1 cellular context compared by ENCODE assay signal in genomic region chr9:123406691-123407536, GRCh38.
TF ChIP-seq lines count a peak whose summit lies in the region.

No MANE protein-coding gene starts in this region.

TF ChIP-seq in K562, 482 proteins besides CTCF, POLR2A, EP300 and RAD21 (continued from another document):
- no peak for TF ChIP-seq E4F1 (CRISPR knock-in tag; IDR thresholded peaks at IDR 0.05; ENCODE audit: borderline replicate concordance)
- TF ChIP-seq CREBBP (IDR thresholded peaks at IDR 0.05; ENCODE audit: low read depth, low read length) = no peak
- no peak for TF ChIP-seq RREB1 (CRISPR knock-in tag; IDR thresholded peaks at IDR 0.05)
- TF ChIP-seq ZNF445 (CRISPR knock-in tag; IDR thresholded peaks at IDR 0.05; ENCODE audit: low read depth) = no peak
- TF ChIP-seq CHD7 (IDR thresholded peaks at IDR 0.05; ENCODE audit: low read depth, low read length) = no peak
- peak; percentile 61; the same call in 1 of the 2 replicates for TF ChIP-seq CEBPG (CRISPR knock-in tag; IDR thresholded peaks at IDR 0.05)
- TF ChIP-seq CEBPG (tag; conservative IDR thresholded peaks at IDR 0.05 in 1 of 2, IDR thresholded peaks at IDR 0.05 in 1 of 2) = no peak
- no peak for TF ChIP-seq CREB3 (tag; conservative IDR thresholded peaks at IDR 0.05; ENCODE audit: low read depth)
- no peak for TF ChIP-seq SLC30A9 (CRISPR knock-in tag; IDR thresholded peaks at IDR 0.05)
- TF ChIP-seq USF2 (CRISPR knock-in tag; IDR thresholded peaks at IDR 0.05) = no peak
- TF ChIP-seq SMARCB1 (IDR thresholded peaks at IDR 0.05; ENCODE audit: insufficient read length, low read depth) = no peak
- TF ChIP-seq LARP7 (IDR thresholded peaks at IDR 0.05) = no peak
- TF ChIP-seq ZFPM2 (CRISPR knock-in tag; IDR thresholded peaks at IDR 0.05) = no peak
- TF ChIP-seq ZC3H4 (CRISPR knock-in tag; IDR thresholded peaks at IDR 0.05; ENCODE audit: borderline replicate concordance) = no peak
- TF ChIP-seq TBP (optimal IDR thresholded peaks at IDR 0.05; ENCODE audit: low read depth, low read length) = no peak
- no peak for TF ChIP-seq CREB1 (IDR thresholded peaks at IDR 0.05)
- TF ChIP-seq CREB1 (CRISPR knock-in tag; IDR thresholded peaks at IDR 0.05) = no peak
- no peak for TF ChIP-seq TAF15 (IDR thresholded peaks at IDR 0.05; ENCODE audit: low read depth, low read length)
- TF ChIP-seq TAL1 (IDR thresholded peaks at IDR 0.05) = peak; percentile 9; the same call in 1 of the 2 replicates
- TF ChIP-seq DMBX1 (CRISPR knock-in tag; IDR thresholded peaks at IDR 0.05; ENCODE audit: borderline replicate concordance) = no peak
- TF ChIP-seq MBD2 (IDR thresholded peaks at IDR 0.05; ENCODE audit: borderline replicate concordance, low read depth) = no peak
- TF ChIP-seq ETS1 (conservative IDR thresholded peaks at IDR 0.05; ENCODE audit: control insufficient read depth, low read depth, low read length) = no peak
- no peak for TF ChIP-seq ZBTB8A (IDR thresholded peaks at IDR 0.05; ENCODE audit: partially characterized antibody)
- TF ChIP-seq PRPF4 (IDR thresholded peaks at IDR 0.05; ENCODE audit: insufficient read depth, low read depth, low read length, poor library complexity, severe bottlenecking) = no peak
- TF ChIP-seq ZSCAN32 (CRISPR knock-in tag; IDR thresholded peaks at IDR 0.05) = no peak
- no peak for TF ChIP-seq KLF13 (tag; IDR thresholded peaks at IDR 0.05; ENCODE audit: borderline replicate concordance, low read depth)
- no peak for TF ChIP-seq THAP7 (CRISPR knock-in tag; IDR thresholded peaks at IDR 0.05)
